In genomic region chr3:172070799-172071198, GRCh38 we compare ENCODE assay signal across 14 cellular contexts.
"Had no signal": no experiment of that assay in that cellular context is flagged by ENCODE, and none has a peak within 500 bp of the region (broad histone marks: within the 10 kb centered on the region; RNA-seq: fewer than 3 reads in every experiment).

No MANE protein-coding gene starts in this region.

- H3K27ac Mint-ChIP-seq: activated naive CD4-positive, alpha-beta T cell treated with anti-CD3 and anti-CD28 coated beads, Interleukin-2, amount 10 ng/mL, durations not matched to agents 7 days and 5 days; naive thymus-derived CD4-positive, alpha-beta T cell; stimulated activated naive CD8-positive, alpha-beta T cell treated with anti-CD3 and anti-CD28 coated beads, Interleukin-15, Interleukin-2, amounts not matched to agents 100 ng/mL and 50 ng/mL, for 24 hours; T-cell had no signal

- DNase-seq: activated naive CD4-positive, alpha-beta T cell treated with anti-CD3 and anti-CD28 coated beads, Interleukin-2, amount 10 ng/mL, durations not matched to agents 7 days and 5 days; activated T-cell treated with anti-CD3 and anti-CD28 coated beads for 4 hours; heart left ventricle; left colon; mammary epithelial cell; naive thymus-derived CD4-positive, alpha-beta T cell; retina; small intestine; T-cell; T-helper 9 cell; testis had no signal

- H3K27me3 ChIP-seq: heart left ventricle, testis had no signal

- H3K9me3 Mint-ChIP-seq: activated naive CD4-positive, alpha-beta T cell treated with anti-CD3 and anti-CD28 coated beads, Interleukin-2, amount 10 ng/mL, durations not matched to agents 7 days and 5 days; naive thymus-derived CD4-positive, alpha-beta T cell; stimulated activated naive CD8-positive, alpha-beta T cell treated with anti-CD3 and anti-CD28 coated beads, Interleukin-15, Interleukin-2, amounts not matched to agents 100 ng/mL and 50 ng/mL, for 24 hours; T-cell had no signal

- H3K27me3 Mint-ChIP-seq: activated naive CD4-positive, alpha-beta T cell treated with anti-CD3 and anti-CD28 coated beads, Interleukin-2, amount 10 ng/mL, durations not matched to agents 7 days and 5 days; naive thymus-derived CD4-positive, alpha-beta T cell; stimulated activated naive CD8-positive, alpha-beta T cell treated with anti-CD3 and anti-CD28 coated beads, Interleukin-15, Interleukin-2, amounts not matched to agents 100 ng/mL and 50 ng/mL, for 24 hours; T-cell had no signal

- H3K9me3 ChIP-seq: heart left ventricle, testis had no signal

- ATAC-seq: activated CD4-positive, CD25-positive, alpha-beta regulatory T cell treated with anti-CD3 and anti-CD28 coated beads, Interleukin-2, amount 50 U/mL, for 24 hours; heart left ventricle; left colon; naive thymus-derived CD4-positive, alpha-beta T cell; T-cell had no signal

- H3K4me3 ChIP-seq: testis had no signal

- H3K27ac ChIP-seq: epithelial cell of prostate, testis had no signal

- H3K4me3 Mint-ChIP-seq: activated naive CD4-positive, alpha-beta T cell treated with anti-CD3 and anti-CD28 coated beads, Interleukin-2, amount 10 ng/mL, durations not matched to agents 7 days and 5 days; naive thymus-derived CD4-positive, alpha-beta T cell; stimulated activated naive CD8-positive, alpha-beta T cell treated with anti-CD3 and anti-CD28 coated beads, Interleukin-15, Interleukin-2, amounts not matched to agents 100 ng/mL and 50 ng/mL, for 24 hours; T-cell had no signal
